ENCODE assay signal across 8 cellular contexts in the genomic region with DNA sequence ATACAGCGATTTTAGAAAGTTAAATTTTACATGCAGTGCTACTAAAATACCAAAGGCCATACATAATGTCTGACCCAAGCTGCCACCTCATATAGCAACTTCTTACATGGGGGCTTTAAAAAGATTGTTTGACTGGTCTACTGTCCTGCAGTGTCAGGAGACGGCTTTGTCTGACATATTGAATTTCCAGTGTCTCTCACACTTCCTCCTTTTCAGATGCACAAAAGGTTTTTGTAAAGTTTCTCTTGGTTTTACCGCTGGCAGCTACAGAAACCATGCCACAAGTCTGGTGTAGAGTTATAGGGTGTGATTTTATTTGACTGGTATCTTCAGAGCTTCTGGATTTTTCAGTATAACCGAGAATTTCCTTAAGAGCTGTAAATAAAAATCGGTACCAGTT. TPM values are rescaled to one million over a fixed set of nuclear protein-coding genes. Genes with fewer than 3 reads are reported as not detected.
DNase-seq lines count a peak whose midpoint lies in the region; ATAC-seq, FAIRE-seq and TF ChIP-seq lines count a peak whose summit lies in the region.

No MANE protein-coding gene starts in this region.

- H3K9me3 ChIP-seq in astrocyte (ENCODE audit: insufficient read depth, low read depth, low read length) (no peaks in the 10 kb centered on the region), mucosa of rectum (ENCODE audit: control insufficient read depth in 2 of 2, low read length in 2 of 2) (no peaks in the 10 kb centered on the region)

- H4K20me1 ChIP-seq in astrocyte (ENCODE audit: insufficient read depth, low read length), result peaks cover 24% of the 10 kb centered on the region

- no peaks in the 10 kb centered on the region for H3K27me3 ChIP-seq in astrocyte (ENCODE audit: insufficient read depth, low read length)
- H3K27me3 ChIP-seq in mucosa of rectum (ENCODE audit: control insufficient read depth in 2 of 2, insufficient read depth in 2 of 2, low read length in 2 of 2), result peaks cover 0 to 3% of the 10 kb centered on the region in 2 donors

- H3K79me2 ChIP-seq in astrocyte (ENCODE audit: insufficient read depth, low read length), result peaks cover 36% of the 10 kb centered on the region

- no peaks in the 10 kb centered on the region for H3K36me3 Mint-ChIP-seq in stimulated activated naive CD8-positive, alpha-beta T cell treated with anti-CD3 and anti-CD28 coated beads, Interleukin-15, Interleukin-2, amounts not matched to agents 100 ng/mL and 50 ng/mL, for 24 hours (ENCODE audit: low read depth)
- peaks cover 3% of the 10 kb centered on the region for H3K36me3 Mint-ChIP-seq in astrocyte (ENCODE audit: low read depth, unreplicated experiment)

- no peak for TF ChIP-seq CTCF in astrocyte (IDR thresholded peaks at IDR 0.05; ENCODE audit: insufficient read depth, low read depth, low read length)

- H3K4me1 ChIP-seq in astrocyte (ENCODE audit: insufficient read depth, low read length) (peaks cover 34% of the 10 kb centered on the region), mucosa of rectum (ENCODE audit: control insufficient read depth in 2 of 2, insufficient read depth in 2 of 2, low read length in 2 of 2) (peaks cover 18 to 27% of the 10 kb centered on the region in 2 donors)

- peak overlapping the region; percentile 83 for H3K4me2 ChIP-seq in astrocyte (ENCODE audit: low read length)

- H3K4me3 ChIP-seq in astrocyte (ENCODE audit: insufficient read depth, low read depth, low read length) (no peak overlapping the region), mucosa of rectum (ENCODE audit: low read length in 2 of 2) (peak overlapping the region; percentile 69 to 77)

- ATAC-seq in stimulated activated naive CD8-positive, alpha-beta T cell treated with anti-CD3 and anti-CD28 coated beads, Interleukin-15, Interleukin-2, amounts not matched to agents 100 U/mL and 50 U/mL, for 24 hours, result no peak
- ATAC-seq in HG03521 (IDR thresholded peaks at IDR 0.05; ENCODE audit: unreplicated experiment) (no peak), GM21786 (IDR thresholded peaks at IDR 0.05; ENCODE audit: unreplicated experiment) (no peak), GM18511 (IDR thresholded peaks at IDR 0.05; ENCODE audit: unreplicated experiment) (no peak), HG03039 (IDR thresholded peaks at IDR 0.05; ENCODE audit: unreplicated experiment) (no peak)

- DNase-seq in stimulated activated naive CD8-positive, alpha-beta T cell treated with anti-CD3 and anti-CD28 coated beads, Interleukin-15, Interleukin-2, amounts not matched to agents 100 U/mL and 50 U/mL, for 24 hours, result no peak
- DNase-seq in astrocyte (ENCODE audit: low read depth), result no peak

- no peaks in the 10 kb centered on the region for H3K4me1 Mint-ChIP-seq in stimulated activated naive CD8-positive, alpha-beta T cell treated with anti-CD3 and anti-CD28 coated beads, Interleukin-15, Interleukin-2, amounts not matched to agents 100 ng/mL and 50 ng/mL, for 24 hours (ENCODE audit: low read depth)
- H3K4me1 Mint-ChIP-seq in astrocyte (ENCODE audit: low read depth, unreplicated experiment), result peaks cover 43% of the 10 kb centered on the region

- no peak overlapping the region for H3K27ac Mint-ChIP-seq in stimulated activated naive CD8-positive, alpha-beta T cell treated with anti-CD3 and anti-CD28 coated beads, Interleukin-15, Interleukin-2, amounts not matched to agents 100 ng/mL and 50 ng/mL, for 24 hours
- H3K27ac Mint-ChIP-seq in astrocyte (ENCODE audit: unreplicated experiment), result peak overlapping the region; percentile 98

- H3K36me3 ChIP-seq in astrocyte (ENCODE audit: insufficient read depth, low read length) (no peaks in the 10 kb centered on the region), mucosa of rectum (ENCODE audit: control insufficient read depth in 2 of 2, insufficient read depth in 2 of 2, low read length in 2 of 2) (no peaks in the 10 kb centered on the region)

- no peak for FAIRE-seq in astrocyte (lab: Jason Lieb, UNC)

- peaks cover 63% of the 10 kb centered on the region for H3K27me3 Mint-ChIP-seq in stimulated activated naive CD8-positive, alpha-beta T cell treated with anti-CD3 and anti-CD28 coated beads, Interleukin-15, Interleukin-2, amounts not matched to agents 100 ng/mL and 50 ng/mL, for 24 hours
- H3K27me3 Mint-ChIP-seq in astrocyte (ENCODE audit: low read depth, unreplicated experiment), result no peaks in the 10 kb centered on the region

- H2AFZ ChIP-seq in astrocyte (ENCODE audit: low read depth, low read length), result peak overlapping the region; percentile 61

- no peaks in the 10 kb centered on the region for H3K9me3 Mint-ChIP-seq in stimulated activated naive CD8-positive, alpha-beta T cell treated with anti-CD3 and anti-CD28 coated beads, Interleukin-15, Interleukin-2, amounts not matched to agents 100 ng/mL and 50 ng/mL, for 24 hours
- no peaks in the 10 kb centered on the region for H3K9me3 Mint-ChIP-seq in astrocyte (ENCODE audit: unreplicated experiment)

- peak overlapping the region; percentile 67 for H3K4me3 Mint-ChIP-seq in stimulated activated naive CD8-positive, alpha-beta T cell treated with anti-CD3 and anti-CD28 coated beads, Interleukin-15, Interleukin-2, amounts not matched to agents 100 ng/mL and 50 ng/mL, for 24 hours
- H3K4me3 Mint-ChIP-seq in astrocyte (ENCODE audit: unreplicated experiment), result peak overlapping the region; percentile 83

- H3K9ac ChIP-seq in astrocyte (ENCODE audit: low read length), result peak overlapping the region; percentile 82
- peak overlapping the region in 1 of 2 donors; percentile 84 for H3K9ac ChIP-seq in mucosa of rectum (ENCODE audit: low read depth in 1 of 2, low read length in 2 of 2)

- H3K27ac ChIP-seq in astrocyte (ENCODE audit: low read depth, low read length) (no peak overlapping the region), mucosa of rectum (ENCODE audit: low read depth in 2 of 2, low read length in 2 of 2) (peak overlapping the region; percentile 86 to 89)

RNA-seq across cellular contexts. Expression of a gene that starts 1.1 kb away (rescaled TPM):
- 47.2 and 62.6 TPM in 2 replicates for total RNA-seq in astrocyte
